In genomic region chr4:37480509-37480908, GRCh38 we compare ENCODE assay signal across 21 cellular contexts.
"Had no signal": no experiment of that assay in that cellular context is flagged by ENCODE, and none has a peak within 500 bp of the region (broad histone marks: within the 10 kb centered on the region; RNA-seq: fewer than 3 reads in every experiment).

No MANE protein-coding gene starts in this region.

- H3K27me3 ChIP-seq: dorsolateral prefrontal cortex, gastroesophageal sphincter, neutrophil, testis, tibial nerve had no signal

- H3K4me1 ChIP-seq: esophagus squamous epithelium, gastroesophageal sphincter, testis, tibial nerve had no signal

- H3K4me3 ChIP-seq: esophagus squamous epithelium, gastroesophageal sphincter, lung, testis had no signal

- H3K4me3 Mint-ChIP-seq: naive thymus-derived CD4-positive, alpha-beta T cell; stimulated activated memory B cell treated with anti-CD40 and anti-IgM and Interleukin-4, amounts not matched to agents 10 μg/mL and 1 μg/mL and 100 μg/mL, for 72 hours; stimulated activated naive CD8-positive, alpha-beta T cell treated with anti-CD3 and anti-CD28 coated beads, Interleukin-15, Interleukin-2, amounts not matched to agents 100 ng/mL and 50 ng/mL, for 24 hours had no signal

- H3K9me3 ChIP-seq: esophagus squamous epithelium, gastroesophageal sphincter, neutrophil, testis, tibial nerve had no signal

- H3K27ac ChIP-seq: dorsolateral prefrontal cortex, epithelial cell of prostate, esophagus squamous epithelium, gastroesophageal sphincter, neutrophil, testis, tibial nerve had no signal

- DNase-seq: central memory CD4-positive, alpha-beta T cell; cortex of kidney; dorsolateral prefrontal cortex; effector CD8-positive, alpha-beta T cell; esophagus squamous epithelium; foreskin fibroblast; glutamatergic neuron; left colon; left ventricle myocardium superior; mesenchymal stem cell; naive thymus-derived CD4-positive, alpha-beta T cell; right cardiac atrium; stimulated activated CD4-positive, alpha-beta T cell treated with anti-CD3 and anti-CD28 coated beads, Interleukin-4, amount 100 ng/mL, for 1 hour; testis had no signal

- H3K27ac Mint-ChIP-seq: naive thymus-derived CD4-positive, alpha-beta T cell; stimulated activated memory B cell treated with anti-CD40 and anti-IgM and Interleukin-4, amounts not matched to agents 10 μg/mL and 1 μg/mL and 100 μg/mL, for 72 hours; stimulated activated naive CD8-positive, alpha-beta T cell treated with anti-CD3 and anti-CD28 coated beads, Interleukin-15, Interleukin-2, amounts not matched to agents 100 ng/mL and 50 ng/mL, for 24 hours had no signal

- H3K36me3 ChIP-seq: esophagus squamous epithelium, gastroesophageal sphincter, neutrophil, tibial nerve had no signal

- ATAC-seq: gastroesophageal sphincter; left colon; left ventricle myocardium superior; naive thymus-derived CD4-positive, alpha-beta T cell; right cardiac atrium; stimulated activated memory B cell treated with anti-CD40 and anti-IgM and Interleukin-4, amounts not matched to agents 10 μg/mL and 1 μg/mL and 100 μg/mL, for 72 hours had no signal
